Comparison of ENCODE assay signal across 8 cellular contexts in the genomic region with DNA sequence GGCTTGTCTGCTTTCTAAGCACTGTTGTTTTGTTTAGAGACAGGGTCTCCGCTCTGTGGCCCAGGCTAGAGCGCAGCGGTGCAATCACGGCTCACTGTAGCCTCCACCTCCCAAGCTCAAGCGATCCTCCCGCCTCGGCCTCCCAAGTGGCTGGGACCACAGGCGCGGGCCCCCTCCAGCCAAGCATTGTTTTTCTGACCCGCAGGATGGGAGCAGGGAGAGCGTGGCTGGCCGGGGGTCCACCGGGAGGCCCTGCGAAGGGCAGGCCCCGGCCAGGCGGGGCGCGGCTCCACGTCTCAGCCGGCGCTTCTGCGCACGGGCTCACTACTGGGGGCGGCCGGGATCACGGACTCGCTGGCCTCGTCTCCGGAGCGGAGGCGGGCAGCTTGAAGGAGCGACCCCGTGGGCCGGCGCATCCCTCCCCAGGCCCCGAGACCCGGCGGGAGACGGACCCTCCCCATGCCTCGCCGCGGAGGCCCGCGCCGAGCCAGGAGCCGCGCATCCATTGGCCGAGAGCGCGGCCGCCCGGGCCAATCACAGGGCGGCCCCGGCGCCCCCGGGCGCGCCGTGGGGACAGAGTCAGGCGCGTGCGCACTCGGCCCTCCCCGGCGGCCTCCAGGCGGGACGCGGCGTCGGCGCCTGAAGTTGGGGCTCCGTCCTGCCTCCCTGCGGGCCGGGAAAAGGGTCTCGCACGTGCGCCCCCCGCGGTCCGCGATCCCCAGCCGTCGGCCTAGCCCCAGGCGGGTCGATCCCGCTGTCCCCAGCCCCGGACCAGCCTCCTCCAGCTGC. TPM values are rescaled to one million over a fixed set of nuclear protein-coding genes. Genes with fewer than 3 reads are reported as not detected.
A peak's percentile ranks its signal among the peaks of the same experiment; 100 is the strongest.
DNase-seq lines count a peak whose midpoint lies in the region; ATAC-seq lines count a peak whose summit lies in the region.

No MANE protein-coding gene starts in this region.

- peaks cover 43% of the 10 kb centered on the region for H3K4me1 ChIP-seq in mononuclear cell (ENCODE audit: insufficient read depth, low read length)

- peaks cover 5% of the 10 kb centered on the region for H3K27me3 ChIP-seq in mononuclear cell (ENCODE audit: insufficient read depth, low read length)

- peak overlapping the region; percentile 39 for H3K4me3 ChIP-seq in mononuclear cell (ENCODE audit: low read length)

- ATAC-seq in HG02763 (IDR thresholded peaks at IDR 0.05; ENCODE audit: unreplicated experiment) (peak; percentile 57), GM19035 (IDR thresholded peaks at IDR 0.05; ENCODE audit: unreplicated experiment) (no peak)

- DNase-seq in DMS 273 treated with DMSO at 0.1 percent for 48 hours (lab: John Stamatoyannopoulos, UW): peak; percentile 38
- DNase-seq in NCI-H524 treated with DMSO at 0.1 percent for 48 hours (lab: John Stamatoyannopoulos, UW): peak; percentile 36
- DNase-seq in activated T-cell treated with anti-CD3 and anti-CD28 coated beads for 1 hour (ENCODE audit: low read depth): peak; percentile 79
- DNase-seq in epidermal melanocyte (ENCODE audit: insufficient read length, low spot score): peak; percentile 94
- peak; percentile 71 for DNase-seq in stimulated activated CD8-positive, alpha-beta memory T cell treated with anti-CD3 and anti-CD28 coated beads, Interleukin-4, amount 100 ng/mL, for 24 hours (ENCODE audit: low read depth)

- no peaks in the 10 kb centered on the region for H3K9me3 ChIP-seq in mononuclear cell (ENCODE audit: low read depth, low read length)

RNA-seq across cellular contexts. Expression of a gene that starts 24.9 kb away (rescaled TPM):
- total RNA-seq in mononuclear cell: 2,327 TPM

RNA-seq across cellular contexts. Expression of a gene that starts 40.5 kb away (rescaled TPM):
- 0.52 TPM for total RNA-seq in mononuclear cell

Comparison
In these comparisons a context has a peak if more than half of its experiments do, and no peak if none do; other contexts are left out.
1. DNase-seq: peak in every context shown above with its lines; median percentile 94 in epidermal melanocyte; 79 in activated T-cell treated with anti-CD3 and anti-CD28 coated beads for 1 hour; 71 in stimulated activated CD8-positive, alpha-beta memory T cell treated with anti-CD3 and anti-CD28 coated beads, Interleukin-4, amount 100 ng/mL, for 24 hours; 38 in DMS 273 treated with DMSO at 0.1 percent for 48 hours; 36 in NCI-H524 treated with DMSO at 0.1 percent for 48 hours.